ENCODE assay signal across 7 cellular contexts in genomic region chr5:34377671-34378070, GRCh38.
DNase-seq lines count a peak whose midpoint lies in the region; FAIRE-seq and TF ChIP-seq lines count a peak whose summit lies in the region.
"Not testable (repeated sequence)": the region's sequence is repeated elsewhere in the genome, so short reads cannot be mapped to it uniquely, and the experiment has no call there.

No MANE protein-coding gene starts in this region.

- H3K9me3 Mint-ChIP-seq in HFFc6, result peaks cover 24% of the 10 kb centered on the region

- POLR2A ChIA-PET in SK-N-SH (lab: Yijun Ruan, JAX), result not testable (repeated sequence)

- CTCF ChIA-PET in SK-N-SH (lab: Yijun Ruan, JAX), result not testable (repeated sequence)

- not testable (repeated sequence) for H3K27me3 ChIP-seq in ACC112 (ENCODE audit: insufficient read depth, low read length); SK-N-SH (ENCODE audit: insufficient read depth); fibroblast of lung (ENCODE audit: control insufficient read depth, insufficient read depth, low read length); small intestine (ENCODE audit: control insufficient read depth in 2 of 2, insufficient read depth in 2 of 2, low read length in 2 of 2)

- H3K9ac ChIP-seq in SK-N-SH; fibroblast of lung (ENCODE audit: insufficient read depth, low read length): not testable (repeated sequence)

- H4K20me1 ChIP-seq in SK-N-SH (ENCODE audit: insufficient read depth); fibroblast of lung (ENCODE audit: control insufficient read depth, extremely low read depth, insufficient read depth, low read length): not testable (repeated sequence)

- TF ChIP-seq CTCF in HFFc6 (IDR thresholded peaks at IDR 0.05); SK-N-SH (IDR thresholded peaks at IDR 0.05); fibroblast of lung (conservative IDR thresholded peaks at IDR 0.05 in 1 of 2, IDR thresholded peaks at IDR 0.05 in 1 of 2; ENCODE audit: low read depth in 1 of 2, low read length in 2 of 2): not testable (repeated sequence)

- not testable (repeated sequence) for H3K9me3 ChIP-seq in SK-N-SH; fibroblast of lung (ENCODE audit: control insufficient read depth, insufficient read depth, low read depth, low read length); small intestine (ENCODE audit: control insufficient read depth, low read depth)

- DNase-seq in ELR (ENCODE audit: low read depth) (peak; percentile 3), HFFc6 (peak; percentile 4), fibroblast of lung (ENCODE audit: low read depth in 2 of 2) (peak; percentile 2 to 35), iris pigment epithelial cell (ENCODE audit: low read depth) (peak; percentile 4)
- DNase-seq in SK-N-SH, small intestine: not testable (repeated sequence)

- not testable (repeated sequence) for H3K9me2 ChIP-seq in SK-N-SH

- TF ChIP-seq RAD21 in SK-N-SH (IDR thresholded peaks at IDR 0.05; ENCODE audit: low read length), result not testable (repeated sequence)

- peaks cover 28% of the 10 kb centered on the region for H3K4me1 Mint-ChIP-seq in HFFc6 (ENCODE audit: low read depth)

- H3K4me2 ChIP-seq in SK-N-SH; fibroblast of lung (ENCODE audit: extremely low read depth, insufficient read depth, low read length): not testable (repeated sequence)

- not testable (repeated sequence) for H2AFZ ChIP-seq in ACC112 (ENCODE audit: low read length, unreplicated experiment); fibroblast of lung (ENCODE audit: low read length)
- peak overlapping the region; percentile 35 for H2AFZ ChIP-seq in SK-N-SH (ENCODE audit: low read depth)

- H3F3A ChIP-seq in SK-N-SH (replicated peaks; ENCODE audit: insufficient read depth), result not testable (repeated sequence)

- peak overlapping the region; percentile 9; the same call in 1 of the 2 replicates for H3K27ac ChIP-seq in ACC112 (ENCODE audit: low read depth, low read length)
- H3K27ac ChIP-seq in SK-N-SH (ENCODE audit: low read depth in 2 of 2, low read length in 1 of 2), result peak overlapping the region in 1 of 2 experiments; percentile 36; a peak in 1 of 4 replicates
- not testable (repeated sequence) for H3K27ac ChIP-seq in fibroblast of lung (ENCODE audit: insufficient read depth, low read length); small intestine (ENCODE audit: low read depth in 1 of 2, low read length in 1 of 2)

- not testable (repeated sequence) for H3K4me3 Mint-ChIP-seq in HFFc6

- peak; percentile 36 for FAIRE-seq in small intestine (lab: Jason Lieb, UNC)

- 7% methylated on average over 2 of the region's 2 CpGs for WGBS in SK-N-SH (ENCODE audit: low lambda C conversion rate)
- 30 to 69% (median 37%) methylated on average over 2 of the region's 2 CpGs for WGBS in small intestine, 3 donors

- H3K36me3 Mint-ChIP-seq in HFFc6 (ENCODE audit: low read depth), result peaks cover 30% of the 10 kb centered on the region

- not testable (repeated sequence) for H3K4me1 ChIP-seq in ACC112 (ENCODE audit: control insufficient read depth, insufficient read depth, low read length, unreplicated experiment); SK-N-SH (ENCODE audit: control insufficient read depth in 1 of 2, insufficient read depth in 2 of 2, low read depth in 1 of 2, low read length in 1 of 2); fibroblast of lung (ENCODE audit: control insufficient read depth, extremely low read depth, insufficient read depth, low read length); small intestine (ENCODE audit: control insufficient read depth in 2 of 2, insufficient read depth in 1 of 2, low read depth in 1 of 2, low read length in 1 of 2)

- H3K36me3 ChIP-seq in ACC112 (ENCODE audit: insufficient read depth, low read length); SK-N-SH (replicated peaks in 1 of 2; ENCODE audit: control insufficient read depth in 1 of 2, insufficient read depth in 2 of 2, low read length in 1 of 2); fibroblast of lung (ENCODE audit: control insufficient read depth, insufficient read depth, low read length); small intestine (ENCODE audit: control insufficient read depth in 2 of 2, insufficient read depth in 2 of 2, low read length in 2 of 2): not testable (repeated sequence)

- H3K79me2 ChIP-seq in ACC112 (ENCODE audit: control insufficient read depth, insufficient read depth, low read length, unreplicated experiment); SK-N-SH (ENCODE audit: insufficient read depth); fibroblast of lung (ENCODE audit: control insufficient read depth, insufficient read depth, low read length): not testable (repeated sequence)

- TF ChIP-seq EP300 in SK-N-SH (IDR thresholded peaks at IDR 0.05; ENCODE audit: borderline replicate concordance in 1 of 2, low read depth in 1 of 2, low read length in 1 of 2), result not testable (repeated sequence)

- H3K4me3 ChIP-seq in ACC112 (ENCODE audit: low read depth, low read length); SK-N-SH (ENCODE audit: low read depth in 2 of 2, low read length in 1 of 2); fibroblast of lung (replicated peaks in 1 of 4; ENCODE audit: control extremely low read depth in 1 of 4, insufficient read depth in 1 of 4, low read depth in 3 of 4, low read length in 4 of 4); small intestine (ENCODE audit: low read depth in 1 of 2, low read length in 2 of 2): not testable (repeated sequence)

- not testable (repeated sequence) for H3K27ac Mint-ChIP-seq in HFFc6

- H3K27me3 Mint-ChIP-seq in HFFc6 (ENCODE audit: insufficient read depth), result not testable (repeated sequence)
